17 cellular contexts compared by ENCODE assay signal in the genomic region with DNA sequence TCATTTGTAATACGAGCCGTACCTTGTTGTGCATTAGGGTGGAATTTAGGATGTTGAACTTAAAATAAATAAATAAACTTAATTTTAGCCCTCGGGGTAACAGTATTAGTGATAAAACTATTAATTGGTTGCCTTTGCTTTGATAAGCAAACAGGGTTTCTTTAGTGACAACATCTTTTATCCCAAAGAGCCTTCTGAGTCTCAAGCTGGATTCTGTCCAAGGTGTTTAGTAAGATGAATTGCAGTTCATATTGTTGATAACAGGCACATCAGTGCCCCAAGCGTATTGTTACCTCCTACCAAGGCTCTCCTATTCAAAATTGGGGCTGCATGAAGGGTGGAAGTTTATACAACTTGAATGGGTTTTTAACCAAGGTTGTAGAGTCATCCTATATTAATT.
"Had no signal": no experiment of that assay in that cellular context is flagged by ENCODE, and none has a peak within 500 bp of the region (broad histone marks: within the 10 kb centered on the region; RNA-seq: fewer than 3 reads in every experiment).

No MANE protein-coding gene starts in this region.

- H3K4me1 ChIP-seq: prostate gland, right lobe of liver, spleen had no signal

- ATAC-seq: activated naive CD8-positive, alpha-beta T cell treated with anti-CD3 and anti-CD28 coated beads, Interleukin-2, amount 50 U/mL, for 24 hours; activated T-helper 17 cell treated with anti-CD3 and anti-CD28 coated beads, Interleukin-2, amount 50 U/mL, for 72 hours; esophagus mucosa; foreskin keratinocyte; right lobe of liver; stimulated activated naive CD8-positive, alpha-beta T cell treated with anti-CD3 and anti-CD28 coated beads, Interleukin-15, amount 100 ng/mL, for 72 hours; upper lobe of right lung had no signal

- H3K9me3 ChIP-seq: prostate gland, right lobe of liver, spleen, upper lobe of right lung had no signal

- H3K27me3 ChIP-seq: cardiac muscle cell, foreskin keratinocyte, right lobe of liver, upper lobe of right lung had no signal

- H3K4me3 ChIP-seq: cardiac muscle cell, prostate gland, right lobe of liver, spleen, upper lobe of right lung had no signal

- DNase-seq: activated B cell treated with CpG ODN at 0.5 μM for 24 hours; activated CD4-positive, alpha-beta T cell treated with anti-CD3 and anti-CD28 coated beads, Interleukin-2, amount 50 U/mL, for 1 hour; activated naive CD4-positive, alpha-beta T cell treated with anti-CD3 and anti-CD28 coated beads for 36 hours; activated naive CD8-positive, alpha-beta T cell treated with anti-CD3 and anti-CD28 coated beads, Interleukin-2, amount 50 U/mL, for 24 hours; aorta; foreskin keratinocyte; nucleus accumbens; right lobe of liver; spleen; stimulated activated naive CD8-positive, alpha-beta T cell treated with anti-CD3 and anti-CD28 coated beads, Interleukin-15, amount 100 ng/mL, for 72 hours; upper lobe of right lung had no signal

- H3K4me1 Mint-ChIP-seq: activated naive CD8-positive, alpha-beta T cell treated with anti-CD3 and anti-CD28 coated beads, Interleukin-2, amount 50 U/mL, for 24 hours; stimulated activated naive CD8-positive, alpha-beta T cell treated with anti-CD3 and anti-CD28 coated beads, Interleukin-15, amount 100 ng/mL, for 72 hours had no signal

- H3K9me3 Mint-ChIP-seq: activated B cell treated with CpG ODN at 0.5 μM for 24 hours; activated naive CD4-positive, alpha-beta T cell treated with anti-CD3 and anti-CD28 coated beads for 36 hours; nephron; stimulated activated naive CD8-positive, alpha-beta T cell treated with anti-CD3 and anti-CD28 coated beads, Interleukin-15, amount 100 ng/mL, for 72 hours had no signal

- H3K27ac ChIP-seq: cardiac muscle cell, foreskin keratinocyte, prostate gland, right lobe of liver, spleen had no signal

- H3K36me3 ChIP-seq: cardiac muscle cell, prostate gland, right lobe of liver, spleen, upper lobe of right lung had no signal

- H3K4me3 Mint-ChIP-seq: activated B cell treated with CpG ODN at 0.5 μM for 24 hours; activated naive CD4-positive, alpha-beta T cell treated with anti-CD3 and anti-CD28 coated beads for 36 hours; activated naive CD8-positive, alpha-beta T cell treated with anti-CD3 and anti-CD28 coated beads, Interleukin-2, amount 50 U/mL, for 24 hours; activated T-helper 17 cell treated with anti-CD3 and anti-CD28 coated beads, Interleukin-2, amount 50 U/mL, for 72 hours; nephron; stimulated activated naive CD8-positive, alpha-beta T cell treated with anti-CD3 and anti-CD28 coated beads, Interleukin-15, amount 100 ng/mL, for 72 hours; T-helper 2 cell treated with Interferon-gamma antibody and Interleukin-4, amounts not matched to agents 5 μg/mL and 100 μg/mL, for 36 hours had no signal
